Comparison of ENCODE assay signal across 1 cellular context in genomic region chrY:7289889-7290853, GRCh38.
TF ChIP-seq lines count a peak whose summit lies in the region.

No MANE protein-coding gene starts in this region.

TF ChIP-seq in HepG2, 621 proteins besides CTCF, POLR2A, EP300 and RAD21 (continued from another document):
- TF ChIP-seq IKZF4 (CRISPR knock-in tag; IDR thresholded peaks at IDR 0.05; ENCODE audit: borderline replicate concordance, low read depth, not compliant biosample characterization): no peak
- TF ChIP-seq ATRX (CRISPR knock-in tag; IDR thresholded peaks at IDR 0.05; ENCODE audit: borderline replicate concordance): no peak
- no peak for TF ChIP-seq SATB2 (CRISPR knock-in tag; IDR thresholded peaks at IDR 0.05)
- no peak for TF ChIP-seq TBP (CRISPR knock-in tag; IDR thresholded peaks at IDR 0.05)
